1 cellular context compared by ENCODE assay signal in the genomic region with DNA sequence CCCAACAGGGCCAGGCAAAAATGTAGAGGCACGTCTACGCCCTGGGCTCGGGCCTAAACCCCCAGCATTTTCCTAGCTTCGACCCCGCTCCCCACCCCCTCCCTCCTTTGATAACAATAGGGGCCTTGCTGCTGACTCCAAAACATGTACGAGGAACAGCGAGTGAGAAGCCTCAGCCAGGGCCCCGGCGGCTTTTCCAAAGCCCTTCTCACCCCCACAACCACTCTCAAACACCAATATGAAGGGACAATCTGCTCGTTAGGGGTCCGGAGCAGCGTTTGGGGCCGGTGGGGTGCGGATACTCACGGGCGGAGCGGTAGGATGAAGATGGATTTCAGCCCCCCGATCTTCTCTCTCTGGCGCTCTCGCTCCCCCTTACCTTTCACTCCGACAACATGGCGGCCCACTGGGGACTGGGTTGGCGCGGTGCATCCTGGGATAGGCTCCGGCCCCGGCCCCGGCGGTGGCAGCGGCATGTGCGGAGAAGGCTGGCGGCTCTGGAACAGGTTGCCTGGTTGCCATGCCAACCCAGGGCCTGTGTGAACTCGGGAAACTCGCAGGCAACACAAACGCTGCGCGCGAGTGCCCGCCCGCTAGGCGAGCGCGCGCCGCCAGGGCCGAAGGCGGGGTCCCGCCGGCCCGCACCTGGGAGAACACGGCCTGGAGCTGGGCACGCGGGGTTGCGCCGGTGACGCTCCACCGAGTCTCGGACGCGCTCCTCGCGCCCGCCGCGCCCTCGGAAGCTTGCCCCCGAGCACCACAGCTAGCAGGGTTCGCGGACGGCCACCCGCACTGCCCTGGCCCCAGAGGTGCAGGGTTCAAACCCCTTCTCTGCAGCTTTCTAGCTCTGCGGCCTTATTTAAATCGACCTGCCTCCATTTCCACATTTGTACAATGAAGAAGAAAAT.
TF ChIP-seq lines count a peak whose summit lies in the region.

A gene with protein sequence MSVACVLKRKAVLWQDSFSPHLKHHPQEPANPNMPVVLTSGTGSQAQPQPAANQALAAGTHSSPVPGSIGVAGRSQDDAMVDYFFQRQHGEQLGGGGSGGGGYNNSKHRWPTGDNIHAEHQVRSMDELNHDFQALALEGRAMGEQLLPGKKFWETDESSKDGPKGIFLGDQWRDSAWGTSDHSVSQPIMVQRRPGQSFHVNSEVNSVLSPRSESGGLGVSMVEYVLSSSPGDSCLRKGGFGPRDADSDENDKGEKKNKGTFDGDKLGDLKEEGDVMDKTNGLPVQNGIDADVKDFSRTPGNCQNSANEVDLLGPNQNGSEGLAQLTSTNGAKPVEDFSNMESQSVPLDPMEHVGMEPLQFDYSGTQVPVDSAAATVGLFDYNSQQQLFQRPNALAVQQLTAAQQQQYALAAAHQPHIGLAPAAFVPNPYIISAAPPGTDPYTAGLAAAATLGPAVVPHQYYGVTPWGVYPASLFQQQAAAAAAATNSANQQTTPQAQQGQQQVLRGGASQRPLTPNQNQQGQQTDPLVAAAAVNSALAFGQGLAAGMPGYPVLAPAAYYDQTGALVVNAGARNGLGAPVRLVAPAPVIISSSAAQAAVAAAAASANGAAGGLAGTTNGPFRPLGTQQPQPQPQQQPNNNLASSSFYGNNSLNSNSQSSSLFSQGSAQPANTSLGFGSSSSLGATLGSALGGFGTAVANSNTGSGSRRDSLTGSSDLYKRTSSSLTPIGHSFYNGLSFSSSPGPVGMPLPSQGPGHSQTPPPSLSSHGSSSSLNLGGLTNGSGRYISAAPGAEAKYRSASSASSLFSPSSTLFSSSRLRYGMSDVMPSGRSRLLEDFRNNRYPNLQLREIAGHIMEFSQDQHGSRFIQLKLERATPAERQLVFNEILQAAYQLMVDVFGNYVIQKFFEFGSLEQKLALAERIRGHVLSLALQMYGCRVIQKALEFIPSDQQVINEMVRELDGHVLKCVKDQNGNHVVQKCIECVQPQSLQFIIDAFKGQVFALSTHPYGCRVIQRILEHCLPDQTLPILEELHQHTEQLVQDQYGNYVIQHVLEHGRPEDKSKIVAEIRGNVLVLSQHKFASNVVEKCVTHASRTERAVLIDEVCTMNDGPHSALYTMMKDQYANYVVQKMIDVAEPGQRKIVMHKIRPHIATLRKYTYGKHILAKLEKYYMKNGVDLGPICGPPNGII (minus strand): TSS at position 408 of the 908 bp plus-strand sequence. CDS start 6,151 bp downstream, outside the sequence.

TF ChIP-seq in HEK293, 187 proteins besides CTCF, POLR2A, EP300 and RAD21 (continued from another document):
- TF ChIP-seq ZBTB10 (tag by site-specific recombination; IDR thresholded peaks at IDR 0.05) (peak; percentile 98), ZNF785 (tag by site-specific recombination; IDR thresholded peaks at IDR 0.05) (no peak), ZNF704 (tag by site-specific recombination; IDR thresholded peaks at IDR 0.05) (peak; percentile 87), ZBTB8A (tag by site-specific recombination; IDR thresholded peaks at IDR 0.05) (peak; percentile 80), ZNF571 (tag by site-specific recombination; IDR thresholded peaks at IDR 0.05) (no peak), ZNF274 (IDR thresholded peaks at IDR 0.05; ENCODE audit: low read length) (no peak), ZNF274 (tag by site-specific recombination; IDR thresholded peaks at IDR 0.05; ENCODE audit: borderline replicate concordance) (no peak)
- TF ChIP-seq, protein P1, sequence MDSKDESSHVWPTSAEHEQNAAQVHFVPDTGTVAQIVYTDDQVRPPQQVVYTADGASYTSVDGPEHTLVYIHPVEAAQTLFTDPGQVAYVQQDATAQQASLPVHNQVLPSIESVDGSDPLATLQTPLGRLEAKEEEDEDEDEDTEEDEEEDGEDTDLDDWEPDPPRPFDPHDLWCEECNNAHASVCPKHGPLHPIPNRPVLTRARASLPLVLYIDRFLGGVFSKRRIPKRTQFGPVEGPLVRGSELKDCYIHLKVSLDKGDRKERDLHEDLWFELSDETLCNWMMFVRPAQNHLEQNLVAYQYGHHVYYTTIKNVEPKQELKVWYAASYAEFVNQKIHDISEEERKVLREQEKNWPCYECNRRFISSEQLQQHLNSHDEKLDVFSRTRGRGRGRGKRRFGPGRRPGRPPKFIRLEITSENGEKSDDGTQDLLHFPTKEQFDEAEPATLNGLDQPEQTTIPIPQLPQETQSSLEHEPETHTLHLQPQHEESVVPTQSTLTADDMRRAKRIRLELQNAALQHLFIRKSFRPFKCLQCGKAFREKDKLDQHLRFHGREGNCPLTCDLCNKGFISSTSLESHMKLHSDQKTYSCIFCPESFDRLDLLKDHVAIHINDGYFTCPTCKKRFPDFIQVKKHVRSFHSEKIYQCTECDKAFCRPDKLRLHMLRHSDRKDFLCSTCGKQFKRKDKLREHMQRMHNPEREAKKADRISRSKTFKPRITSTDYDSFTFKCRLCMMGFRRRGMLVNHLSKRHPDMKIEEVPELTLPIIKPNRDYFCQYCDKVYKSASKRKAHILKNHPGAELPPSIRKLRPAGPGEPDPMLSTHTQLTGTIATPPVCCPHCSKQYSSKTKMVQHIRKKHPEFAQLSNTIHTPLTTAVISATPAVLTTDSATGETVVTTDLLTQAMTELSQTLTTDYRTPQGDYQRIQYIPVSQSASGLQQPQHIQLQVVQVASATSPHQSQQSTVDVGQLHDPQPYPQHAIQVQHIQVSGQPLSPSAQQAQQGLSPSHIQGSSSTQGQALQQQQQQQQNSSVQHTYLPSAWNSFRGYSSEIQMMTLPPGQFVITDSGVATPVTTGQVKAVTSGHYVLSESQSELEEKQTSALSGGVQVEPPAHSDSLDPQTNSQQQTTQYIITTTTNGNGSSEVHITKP (tag by site-specific recombination; IDR thresholded peaks at IDR 0.05) = no peak
